In the genomic region with DNA sequence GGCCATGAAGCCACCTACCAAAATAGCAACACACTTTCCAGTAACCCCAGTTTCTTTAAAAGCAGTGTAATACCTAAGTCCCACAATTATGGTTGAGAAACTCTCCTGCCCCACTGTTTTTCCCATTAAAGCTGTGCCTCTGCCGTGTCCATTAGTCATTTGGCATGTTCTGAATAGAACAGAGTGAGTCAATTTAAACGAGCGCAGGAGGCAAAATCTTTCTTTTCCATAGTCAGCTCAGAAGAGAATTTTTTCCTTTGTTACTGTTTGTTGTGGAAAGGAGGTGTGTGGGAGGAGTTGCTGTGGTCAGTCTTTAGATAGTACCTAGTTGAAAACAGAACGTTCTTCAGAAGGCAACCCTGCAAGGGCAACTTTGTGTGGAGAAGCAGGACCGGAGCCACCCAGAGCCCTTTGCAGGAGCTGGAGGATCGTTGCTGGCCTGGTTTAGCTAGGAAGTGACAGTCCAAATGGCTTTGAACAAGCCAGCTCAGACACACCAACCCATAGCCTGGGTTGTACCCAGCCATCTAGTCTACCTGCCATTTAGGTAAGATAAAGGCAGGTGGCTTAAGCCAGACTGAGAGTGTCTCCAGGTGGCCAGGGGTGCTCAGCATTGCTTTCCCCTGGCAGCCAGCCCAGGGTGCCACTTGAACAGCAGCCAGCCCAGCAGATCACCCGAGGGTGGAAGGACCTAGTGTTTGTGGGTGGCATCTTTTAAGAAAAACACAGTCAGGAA, we compare ENCODE assay signal across 12 cellular contexts.
DNase-seq lines count a peak whose midpoint lies in the region; ATAC-seq, FAIRE-seq and TF ChIP-seq lines count a peak whose summit lies in the region.
"Had no signal": no experiment of that assay in that cellular context is flagged by ENCODE, and none has a peak within 500 bp of the region (broad histone marks: within the 10 kb centered on the region; RNA-seq: fewer than 3 reads in every experiment).

No MANE protein-coding gene starts in this region.

- no peak for FAIRE-seq in RCC 7860 (lab: Jason Lieb, UNC)
- FAIRE-seq: endothelial cell of umbilical vein had no signal

- no peak overlapping the region for H3K4me3 ChIP-seq in fibroblast of pulmonary artery (replicated peaks; ENCODE audit: low read depth, low read length)
- H3K4me3 ChIP-seq: SK-N-MC had no signal

- ATAC-seq in GM21619 (IDR thresholded peaks at IDR 0.05; ENCODE audit: unreplicated experiment): no peak

- no peak for TF ChIP-seq CTCF in fibroblast of pulmonary artery (IDR thresholded peaks at IDR 0.05; ENCODE audit: low read length, missing control alignments)

- DNase-seq in NCI-H2107 treated with DMSO at 0.1 percent for 48 hours (lab: John Stamatoyannopoulos, UW; ENCODE audit: unreplicated experiment) (peak; percentile 87), NCI-H2107 (lab: John Stamatoyannopoulos, UW) (no peak), RCC 7860 (ENCODE audit: low spot score) (peak; percentile 38), fibroblast of pulmonary artery (ENCODE audit: low read depth) (peak; percentile 78), superior temporal gyrus (ENCODE audit: extremely low spot score) (peak; percentile 38), SKM-1 treated with dmso at 0.1 percent for 144 hours (lab: John Stamatoyannopoulos, UW; ENCODE audit: unreplicated experiment) (no peak)
- DNase-seq in activated effector memory CD4-positive, alpha-beta T cell treated with anti-CD3 and anti-CD28 coated beads, Interleukin-2, amount 50 U/mL, for 16 hours: no peak
- DNase-seq: Kasumi-1, mesendoderm had no signal

Comparison
In these comparisons a context has a peak if more than half of its experiments do, and no peak if none do; other contexts are left out.
1. DNase-seq: peak in NCI-H2107 treated with DMSO at 0.1 percent for 48 hours (single experiment), RCC 7860 (single experiment), fibroblast of pulmonary artery (single experiment) and superior temporal gyrus (single experiment); none in NCI-H2107 (single experiment), SKM-1 treated with dmso at 0.1 percent for 144 hours (single experiment) and activated effector memory CD4-positive, alpha-beta T cell treated with anti-CD3 and anti-CD28 coated beads, Interleukin-2, amount 50 U/mL, for 16 hours (single experiment).